ENCODE assay signal across 1 cellular context in the genomic region with DNA sequence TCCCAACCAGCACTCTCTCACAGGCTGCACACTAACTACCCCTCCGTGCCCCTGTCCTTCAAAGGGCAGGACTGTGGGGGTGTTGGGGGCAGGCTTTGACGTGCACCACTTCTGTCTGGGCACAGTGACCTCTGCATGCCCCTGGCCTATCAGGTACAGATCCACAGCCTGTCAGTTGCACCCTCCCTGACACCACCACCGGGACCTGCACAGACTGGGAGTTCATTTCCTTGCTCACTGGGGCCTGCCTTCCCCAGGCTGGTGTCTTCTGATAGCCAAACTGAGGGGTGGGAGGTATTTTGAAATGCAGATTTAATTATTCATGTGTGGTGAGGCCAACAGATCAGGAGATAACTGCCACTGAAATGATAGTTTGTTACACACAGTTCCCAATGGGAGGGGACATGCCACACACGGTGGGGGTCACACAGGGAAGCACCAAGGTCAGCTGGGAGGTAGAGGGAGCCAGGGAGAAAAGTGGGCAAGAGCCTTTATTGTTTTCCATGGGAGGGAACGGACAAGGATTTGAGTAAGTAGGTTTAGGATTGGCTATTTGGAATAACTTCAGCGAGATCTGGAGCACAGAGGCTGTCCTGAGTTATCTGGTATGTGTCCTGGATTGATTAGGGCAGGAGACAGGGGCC.
TF ChIP-seq lines count a peak whose summit lies in the region.

No MANE protein-coding gene starts in this region.

TF ChIP-seq in GM23338, 12 proteins besides CTCF, POLR2A, EP300 and RAD21 (continued from another document):
- TF ChIP-seq, protein P1, sequence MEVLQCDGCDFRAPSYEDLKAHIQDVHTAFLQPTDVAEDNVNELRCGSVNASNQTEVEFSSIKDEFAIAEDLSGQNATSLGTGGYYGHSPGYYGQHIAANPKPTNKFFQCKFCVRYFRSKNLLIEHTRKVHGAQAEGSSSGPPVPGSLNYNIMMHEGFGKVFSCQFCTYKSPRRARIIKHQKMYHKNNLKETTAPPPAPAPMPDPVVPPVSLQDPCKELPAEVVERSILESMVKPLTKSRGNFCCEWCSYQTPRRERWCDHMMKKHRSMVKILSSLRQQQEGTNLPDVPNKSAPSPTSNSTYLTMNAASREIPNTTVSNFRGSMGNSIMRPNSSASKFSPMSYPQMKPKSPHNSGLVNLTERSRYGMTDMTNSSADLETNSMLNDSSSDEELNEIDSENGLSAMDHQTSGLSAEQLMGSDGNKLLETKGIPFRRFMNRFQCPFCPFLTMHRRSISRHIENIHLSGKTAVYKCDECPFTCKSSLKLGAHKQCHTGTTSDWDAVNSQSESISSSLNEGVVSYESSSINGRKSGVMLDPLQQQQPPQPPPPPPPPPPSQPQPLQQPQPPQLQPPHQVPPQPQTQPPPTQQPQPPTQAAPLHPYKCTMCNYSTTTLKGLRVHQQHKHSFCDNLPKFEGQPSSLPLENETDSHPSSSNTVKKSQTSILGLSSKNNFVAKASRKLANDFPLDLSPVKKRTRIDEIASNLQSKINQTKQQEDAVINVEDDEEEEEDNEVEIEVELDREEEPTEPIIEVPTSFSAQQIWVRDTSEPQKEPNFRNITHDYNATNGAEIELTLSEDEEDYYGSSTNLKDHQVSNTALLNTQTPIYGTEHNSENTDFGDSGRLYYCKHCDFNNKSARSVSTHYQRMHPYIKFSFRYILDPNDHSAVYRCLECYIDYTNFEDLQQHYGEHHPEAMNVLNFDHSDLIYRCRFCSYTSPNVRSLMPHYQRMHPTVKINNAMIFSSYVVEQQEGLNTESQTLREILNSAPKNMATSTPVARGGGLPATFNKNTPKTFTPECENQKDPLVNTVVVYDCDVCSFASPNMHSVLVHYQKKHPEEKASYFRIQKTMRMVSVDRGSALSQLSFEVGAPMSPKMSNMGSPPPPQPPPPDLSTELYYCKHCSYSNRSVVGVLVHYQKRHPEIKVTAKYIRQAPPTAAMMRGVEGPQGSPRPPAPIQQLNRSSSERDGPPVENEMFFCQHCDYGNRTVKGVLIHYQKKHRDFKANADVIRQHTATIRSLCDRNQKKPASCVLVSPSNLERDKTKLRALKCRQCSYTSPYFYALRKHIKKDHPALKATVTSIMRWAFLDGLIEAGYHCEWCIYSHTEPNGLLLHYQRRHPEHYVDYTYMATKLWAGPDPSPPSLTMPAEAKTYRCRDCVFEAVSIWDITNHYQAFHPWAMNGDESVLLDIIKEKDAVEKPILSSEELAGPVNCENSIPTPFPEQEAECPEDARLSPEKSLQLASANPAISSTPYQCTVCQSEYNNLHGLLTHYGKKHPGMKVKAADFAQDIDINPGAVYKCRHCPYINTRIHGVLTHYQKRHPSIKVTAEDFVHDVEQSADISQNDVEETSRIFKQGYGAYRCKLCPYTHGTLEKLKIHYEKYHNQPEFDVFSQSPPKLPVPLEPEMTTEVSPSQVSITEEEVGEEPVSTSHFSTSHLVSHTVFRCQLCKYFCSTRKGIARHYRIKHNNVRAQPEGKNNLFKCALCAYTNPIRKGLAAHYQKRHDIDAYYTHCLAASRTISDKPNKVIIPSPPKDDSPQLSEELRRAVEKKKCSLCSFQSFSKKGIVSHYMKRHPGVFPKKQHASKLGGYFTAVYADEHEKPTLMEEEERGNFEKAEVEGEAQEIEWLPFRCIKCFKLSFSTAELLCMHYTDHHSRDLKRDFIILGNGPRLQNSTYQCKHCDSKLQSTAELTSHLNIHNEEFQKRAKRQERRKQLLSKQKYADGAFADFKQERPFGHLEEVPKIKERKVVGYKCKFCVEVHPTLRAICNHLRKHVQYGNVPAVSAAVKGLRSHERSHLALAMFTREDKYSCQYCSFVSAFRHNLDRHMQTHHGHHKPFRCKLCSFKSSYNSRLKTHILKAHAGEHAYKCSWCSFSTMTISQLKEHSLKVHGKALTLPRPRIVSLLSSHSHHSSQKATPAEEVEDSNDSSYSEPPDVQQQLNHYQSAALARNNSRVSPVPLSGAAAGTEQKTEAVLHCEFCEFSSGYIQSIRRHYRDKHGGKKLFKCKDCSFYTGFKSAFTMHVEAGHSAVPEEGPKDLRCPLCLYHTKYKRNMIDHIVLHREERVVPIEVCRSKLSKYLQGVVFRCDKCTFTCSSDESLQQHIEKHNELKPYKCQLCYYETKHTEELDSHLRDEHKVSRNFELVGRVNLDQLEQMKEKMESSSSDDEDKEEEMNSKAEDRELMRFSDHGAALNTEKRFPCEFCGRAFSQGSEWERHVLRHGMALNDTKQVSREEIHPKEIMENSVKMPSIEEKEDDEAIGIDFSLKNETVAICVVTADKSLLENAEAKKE (CRISPR knock-in tag; IDR thresholded peaks at IDR 0.05): no peak
- TF ChIP-seq POLR2AphosphoS5 (IDR thresholded peaks at IDR 0.05; ENCODE audit: low read depth) (no peak), ZNF114 (CRISPR knock-in tag; IDR thresholded peaks at IDR 0.05) (no peak), STAT1 (IDR thresholded peaks at IDR 0.05; ENCODE audit: unreplicated experiment) (no peak), CREB1 (CRISPR knock-in tag; IDR thresholded peaks at IDR 0.05; ENCODE audit: low read depth) (no peak), ZNF331 (CRISPR knock-in tag; IDR thresholded peaks at IDR 0.05; ENCODE audit: low read depth) (no peak), NANOG (IDR thresholded peaks at IDR 0.05; ENCODE audit: borderline replicate concordance) (no peak), JUNB (IDR thresholded peaks at IDR 0.05; ENCODE audit: unreplicated experiment) (no peak)
- TF ChIP-seq, protein P2, sequence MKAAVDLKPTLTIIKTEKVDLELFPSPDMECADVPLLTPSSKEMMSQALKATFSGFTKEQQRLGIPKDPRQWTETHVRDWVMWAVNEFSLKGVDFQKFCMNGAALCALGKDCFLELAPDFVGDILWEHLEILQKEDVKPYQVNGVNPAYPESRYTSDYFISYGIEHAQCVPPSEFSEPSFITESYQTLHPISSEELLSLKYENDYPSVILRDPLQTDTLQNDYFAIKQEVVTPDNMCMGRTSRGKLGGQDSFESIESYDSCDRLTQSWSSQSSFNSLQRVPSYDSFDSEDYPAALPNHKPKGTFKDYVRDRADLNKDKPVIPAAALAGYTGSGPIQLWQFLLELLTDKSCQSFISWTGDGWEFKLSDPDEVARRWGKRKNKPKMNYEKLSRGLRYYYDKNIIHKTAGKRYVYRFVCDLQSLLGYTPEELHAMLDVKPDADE (IDR thresholded peaks at IDR 0.05): no peak
- TF ChIP-seq, protein P3, sequence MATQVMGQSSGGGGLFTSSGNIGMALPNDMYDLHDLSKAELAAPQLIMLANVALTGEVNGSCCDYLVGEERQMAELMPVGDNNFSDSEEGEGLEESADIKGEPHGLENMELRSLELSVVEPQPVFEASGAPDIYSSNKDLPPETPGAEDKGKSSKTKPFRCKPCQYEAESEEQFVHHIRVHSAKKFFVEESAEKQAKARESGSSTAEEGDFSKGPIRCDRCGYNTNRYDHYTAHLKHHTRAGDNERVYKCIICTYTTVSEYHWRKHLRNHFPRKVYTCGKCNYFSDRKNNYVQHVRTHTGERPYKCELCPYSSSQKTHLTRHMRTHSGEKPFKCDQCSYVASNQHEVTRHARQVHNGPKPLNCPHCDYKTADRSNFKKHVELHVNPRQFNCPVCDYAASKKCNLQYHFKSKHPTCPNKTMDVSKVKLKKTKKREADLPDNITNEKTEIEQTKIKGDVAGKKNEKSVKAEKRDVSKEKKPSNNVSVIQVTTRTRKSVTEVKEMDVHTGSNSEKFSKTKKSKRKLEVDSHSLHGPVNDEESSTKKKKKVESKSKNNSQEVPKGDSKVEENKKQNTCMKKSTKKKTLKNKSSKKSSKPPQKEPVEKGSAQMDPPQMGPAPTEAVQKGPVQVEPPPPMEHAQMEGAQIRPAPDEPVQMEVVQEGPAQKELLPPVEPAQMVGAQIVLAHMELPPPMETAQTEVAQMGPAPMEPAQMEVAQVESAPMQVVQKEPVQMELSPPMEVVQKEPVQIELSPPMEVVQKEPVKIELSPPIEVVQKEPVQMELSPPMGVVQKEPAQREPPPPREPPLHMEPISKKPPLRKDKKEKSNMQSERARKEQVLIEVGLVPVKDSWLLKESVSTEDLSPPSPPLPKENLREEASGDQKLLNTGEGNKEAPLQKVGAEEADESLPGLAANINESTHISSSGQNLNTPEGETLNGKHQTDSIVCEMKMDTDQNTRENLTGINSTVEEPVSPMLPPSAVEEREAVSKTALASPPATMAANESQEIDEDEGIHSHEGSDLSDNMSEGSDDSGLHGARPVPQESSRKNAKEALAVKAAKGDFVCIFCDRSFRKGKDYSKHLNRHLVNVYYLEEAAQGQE (IDR thresholded peaks at IDR 0.05; ENCODE audit: unreplicated experiment): no peak
